ENCODE assay signal across 13 cellular contexts in the genomic region with DNA sequence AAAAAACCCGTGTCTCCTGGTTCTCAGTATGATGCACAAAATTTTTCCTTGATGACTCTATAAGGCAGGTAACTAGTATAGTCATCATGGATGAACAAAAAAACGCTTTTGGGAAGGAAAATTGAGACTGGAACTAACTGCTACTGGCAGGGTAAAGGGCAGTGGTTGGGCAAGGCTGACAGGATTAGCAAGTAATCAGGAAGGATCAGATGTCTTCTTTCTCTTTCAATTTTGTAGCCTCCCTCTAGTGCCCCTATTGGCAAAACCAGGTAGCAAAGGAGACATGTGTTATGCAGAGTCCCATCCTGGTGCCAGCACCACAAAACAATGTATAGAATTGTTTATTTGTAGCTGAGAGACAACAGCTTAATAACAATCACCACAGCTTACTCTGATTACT. TPM values are rescaled to one million over a fixed set of nuclear protein-coding genes. Genes with fewer than 3 reads are reported as not detected.
A peak's percentile ranks its signal among the peaks of the same experiment; 100 is the strongest.
DNase-seq lines count a peak whose midpoint lies in the region; ATAC-seq and TF ChIP-seq lines count a peak whose summit lies in the region.
"Had no signal": no experiment of that assay in that cellular context is flagged by ENCODE, and none has a peak within 500 bp of the region (broad histone marks: within the 10 kb centered on the region; RNA-seq: fewer than 3 reads in every experiment).

No MANE protein-coding gene starts in this region.

- no peaks in the 10 kb centered on the region for H3F3A ChIP-seq in DOHH2 (ENCODE audit: control insufficient read depth, insufficient read depth)

- H3K9me2 ChIP-seq in DOHH2 (replicated peaks; ENCODE audit: control insufficient read depth, low read length): no peaks in the 10 kb centered on the region

- no peaks in the 10 kb centered on the region for H3K4me1 ChIP-seq in DOHH2 (ENCODE audit: control insufficient read depth, low read length)
- H3K4me1 ChIP-seq: HAP-1, right atrium auricular region had no signal

- H3K36me3 ChIP-seq in DOHH2 (ENCODE audit: control insufficient read depth, low read length): no peaks in the 10 kb centered on the region
- H3K36me3 ChIP-seq: HAP-1, right atrium auricular region had no signal

- H3K4me2 ChIP-seq in DOHH2 (ENCODE audit: low read length): no peak overlapping the region

- no peaks in the 10 kb centered on the region for H3K9me3 ChIP-seq in DOHH2 (ENCODE audit: control insufficient read depth, insufficient read depth, low read length)
- H3K9me3 ChIP-seq: HAP-1, right atrium auricular region had no signal

- TF ChIP-seq CTCF in DOHH2 (IDR thresholded peaks at IDR 0.05; ENCODE audit: low read depth, low read length, poor library complexity, severe bottlenecking): peak; percentile 20

- H4K20me1 ChIP-seq in DOHH2 (ENCODE audit: control insufficient read depth, insufficient read depth, low read depth, low read length): no peaks in the 10 kb centered on the region

- DNase-seq in NOMO-1 (lab: John Stamatoyannopoulos, UW; ENCODE audit: unreplicated experiment in 2 of 2) (peak; percentile 44 to 48), left colon (no peak), NCI-H526 (lab: John Stamatoyannopoulos, UW) (no peak), cortex of kidney (lab: John Stamatoyannopoulos, UW) (no peak)
- DNase-seq: central memory CD4-positive, alpha-beta T cell; NCI-H1105 treated with DMSO at 0.1 percent for 48 hours; stimulated activated naive CD8-positive, alpha-beta T cell treated with anti-CD3 and anti-CD28 coated beads, Interleukin-15, Interleukin-2, amounts not matched to agents 100 U/mL and 50 U/mL, for 24 hours had no signal

- no peak overlapping the region for H3K4me3 ChIP-seq in DOHH2 (ENCODE audit: low read length)
- H3K4me3 ChIP-seq: HAP-1, right atrium auricular region had no signal

- H3K79me2 ChIP-seq in DOHH2 (ENCODE audit: control insufficient read depth, low read length): no peaks in the 10 kb centered on the region

- no peak overlapping the region for H3K27ac ChIP-seq in DOHH2 (ENCODE audit: low read depth, low read length)
- H3K27ac ChIP-seq: right atrium auricular region had no signal

- H3K27me3 ChIP-seq in DOHH2 (ENCODE audit: control insufficient read depth, low read length): no peaks in the 10 kb centered on the region
- H3K27me3 ChIP-seq: right atrium auricular region had no signal

- intact Hi-C loops in left colon (cut with DNase I, micrococcal nuclease): no loop called here

- ATAC-seq in HG02759 (IDR thresholded peaks at IDR 0.05; ENCODE audit: unreplicated experiment) (peak; percentile 56), left colon (peak; percentile 67), HG03565 (IDR thresholded peaks at IDR 0.05; ENCODE audit: unreplicated experiment) (no peak), HG02678 (IDR thresholded peaks at IDR 0.05; ENCODE audit: unreplicated experiment) (no peak)
- ATAC-seq: stimulated activated naive CD8-positive, alpha-beta T cell treated with anti-CD3 and anti-CD28 coated beads, Interleukin-15, Interleukin-2, amounts not matched to agents 100 U/mL and 50 U/mL, for 24 hours had no signal

RNA-seq across cellular contexts. Expression of a gene that starts 12.8 kb away (rescaled TPM):
- under 1 TPM in 1 of 2 donors, not detected in 1; 0.28 TPM for total RNA-seq in left colon

Comparison
In these comparisons a context has a peak if more than half of its experiments do, and no peak if none do; other contexts are left out.
1. ATAC-seq: peak in HG02759 (single experiment) and left colon (single experiment); none in HG03565 (single experiment) and HG02678 (single experiment).
2. DNase-seq: peak in NOMO-1 (2 of 2); none in left colon (0 of 2), NCI-H526 (0 of 2) and cortex of kidney (single experiment).